21 cellular contexts compared by ENCODE assay signal in genomic region chr16:56116577-56116964, GRCh38.
A peak's percentile ranks its signal among the peaks of the same experiment; 100 is the strongest.
DNase-seq lines count a peak whose midpoint lies in the region; ATAC-seq and TF ChIP-seq lines count a peak whose summit lies in the region.
"Had no signal": no experiment of that assay in that cellular context is flagged by ENCODE, and none has a peak within 500 bp of the region (broad histone marks: within the 10 kb centered on the region; RNA-seq: fewer than 3 reads in every experiment).

No MANE protein-coding gene starts in this region.

- no peak for ATAC-seq in esophagus mucosa
- ATAC-seq: CD8-positive, alpha-beta T cell; HCT116; K562; Panc1 had no signal

- CTCF ChIA-PET in RWPE1 (lab: Yijun Ruan, JAX), result no interaction called here

- no peak overlapping the region for H3K9ac ChIP-seq in endodermal cell (ENCODE audit: extremely low read depth, low read length, poor library complexity, severe bottlenecking)

- no peaks in the 10 kb centered on the region for H3K36me3 ChIP-seq in endodermal cell (ENCODE audit: control insufficient read depth, insufficient read depth, low read length)
- H3K36me3 ChIP-seq: MG63 had no signal

- H3K27ac Mint-ChIP-seq in endodermal cell, result no peak overlapping the region
- H3K27ac Mint-ChIP-seq: CD8-positive, alpha-beta T cell had no signal

- no peak overlapping the region for H3K4me3 Mint-ChIP-seq in endodermal cell
- H3K4me3 Mint-ChIP-seq: CD8-positive, alpha-beta T cell had no signal

- no peaks in the 10 kb centered on the region for H3K27me3 Mint-ChIP-seq in endodermal cell (ENCODE audit: insufficient read depth)

- H3K9me3 ChIP-seq in endodermal cell (ENCODE audit: control insufficient read depth, low read length), result no peaks in the 10 kb centered on the region
- H3K9me3 ChIP-seq: MG63 had no signal

- H3K36me3 Mint-ChIP-seq in endodermal cell (ENCODE audit: low read depth), result no peaks in the 10 kb centered on the region
- H3K36me3 Mint-ChIP-seq: CD8-positive, alpha-beta T cell had no signal

- WGBS in endodermal cell (ENCODE audit: insufficient coverage in 1 of 2, insufficient read length in 1 of 2), 2 experiments, result 26% methylated on average over 1 of the region's 1 CpG; no CpG with 5 or more reads in 1 of the 2 experiments

- H3K27me3 ChIP-seq in endodermal cell (ENCODE audit: control insufficient read depth, insufficient read depth, low read length, poor library complexity, severe bottlenecking), result no peaks in the 10 kb centered on the region

- DNase-seq in NCI-H1417 (lab: John Stamatoyannopoulos, UW) (peak in 2 of 3 experiments; percentile 41 to 55), NCI-H1417 treated with DMSO at 0.1 percent for 48 hours (lab: John Stamatoyannopoulos, UW) (no peak), endodermal cell (no peak), medulla oblongata (ENCODE audit: extremely low spot score) (peak; percentile 19), substantia nigra (lab: John Stamatoyannopoulos, UW) (no peak), RWPE1 (ENCODE audit: low spot score) (no peak), T-helper 9 cell (no peak)
- DNase-seq: C1 segment of cervical spinal cord; CD8-positive, alpha-beta T cell; GOT3; MG63; NCI-H2029; NCI-H226; NCI-H510A treated with DMSO at 0.1 percent for 48 hours; NCI-H774; NK-92 treated with Interleukin-12 subunit alpha and Interleukin-12 subunit beta, amount 100 ng/mL, for 24 hours had no signal

- no peak for TF ChIP-seq CTCF in endodermal cell (conservative IDR thresholded peaks at IDR 0.05)
- no peak for TF ChIP-seq CTCF in RWPE1 (conservative IDR thresholded peaks at IDR 0.05; ENCODE audit: low read depth)

- POLR2A ChIA-PET in RWPE1 (lab: Yijun Ruan, JAX; ENCODE audit: low non-redundant PET), result no interaction called here

- no peaks in the 10 kb centered on the region for H3K9me3 Mint-ChIP-seq in endodermal cell
- H3K9me3 Mint-ChIP-seq: CD8-positive, alpha-beta T cell had no signal

- peaks cover 42% of the 10 kb centered on the region for H3K4me1 Mint-ChIP-seq in endodermal cell

- H3K4me1 ChIP-seq in endodermal cell (ENCODE audit: control insufficient read depth, insufficient read depth, low read length), result peaks cover 14% of the 10 kb centered on the region

- H3K27ac ChIP-seq in endodermal cell (ENCODE audit: low read depth, low read length) (peak overlapping the region; percentile 62), substantia nigra (ENCODE audit: low read depth, low read length, poor library complexity, severe bottlenecking) (peak overlapping the region; percentile 4), RWPE1 (no peak overlapping the region)
- H3K27ac ChIP-seq: 22Rv1 had no signal

- H3K4me3 ChIP-seq in endodermal cell (ENCODE audit: low read length), result no peak overlapping the region
- H3K4me3 ChIP-seq: K562, MG63 had no signal

Comparison
In these comparisons a context has a peak if more than half of its experiments do, and no peak if none do; other contexts are left out.
1. DNase-seq: peak in NCI-H1417 (2 of 3) and medulla oblongata (single experiment); none in NCI-H1417 treated with DMSO at 0.1 percent for 48 hours (single experiment), endodermal cell (single experiment), substantia nigra (0 of 49), RWPE1 (single experiment) and T-helper 9 cell (single experiment).